Comparison of ENCODE assay signal across 28 cellular contexts in genomic region chr14:88948199-88948598, GRCh38.
"Had no signal": no experiment of that assay in that cellular context is flagged by ENCODE, and none has a peak within 500 bp of the region (broad histone marks: within the 10 kb centered on the region; RNA-seq: fewer than 3 reads in every experiment).

No MANE protein-coding gene starts in this region.

- DNase-seq: activated B cell treated with CpG ODN at 0.5 μM for 24 hours; activated CD4-positive, alpha-beta T cell treated with anti-CD3 and anti-CD28 coated beads for 48 hours; activated CD4-positive, alpha-beta T cell treated with anti-CD3 and anti-CD28 coated beads, Interleukin-2, amount 50 U/mL, for 1 hour; activated CD4-positive, alpha-beta T cell treated with anti-CD3 and anti-CD28 coated beads, Interleukin-2, amount 50 U/mL, for 48 hours; activated CD8-positive, alpha-beta memory T cell treated with anti-CD3 and anti-CD28 coated beads for 24 hours; activated CD8-positive, alpha-beta T cell treated with anti-CD3 and anti-CD28 coated beads for 36 hours; activated effector memory CD4-positive, alpha-beta T cell treated with Interleukin-2 at 50 U/mL for 16 hours; activated gamma-delta T cell treated with Interleukin-2 at 50 U/mL for 16 hours; activated naive CD4-positive, alpha-beta T cell treated with anti-CD3 and anti-CD28 coated beads for 36 hours; activated naive CD8-positive, alpha-beta T cell treated with anti-CD3 and anti-CD28 coated beads for 36 hours; activated naive CD8-positive, alpha-beta T cell treated with anti-CD3 and anti-CD28 coated beads, Interleukin-2, amount 50 U/mL, for 24 hours; activated T-cell treated with anti-CD3 and anti-CD28 coated beads, Interleukin-2, amount 50 U/mL, for 4 hours; adrenal gland; colonic mucosa; effector CD8-positive, alpha-beta T cell; esophagus squamous epithelium; foreskin keratinocyte; gastrocnemius medialis; glutamatergic neuron; heart left ventricle; T-helper 1 cell; T-helper 17 cell; T1000; WERI-Rb-1 had no signal

- H3K9me3 ChIP-seq: adrenal gland, ascending aorta, colonic mucosa, gastrocnemius medialis had no signal

- H3K27ac ChIP-seq: adrenal gland, ascending aorta, colonic mucosa, epithelial cell of prostate, esophagus squamous epithelium, foreskin keratinocyte, gastrocnemius medialis, heart left ventricle, WERI-Rb-1 had no signal

- H3K4me1 ChIP-seq: adrenal gland, ascending aorta, colonic mucosa, esophagus squamous epithelium, foreskin keratinocyte, gastrocnemius medialis, heart left ventricle had no signal

- H3K36me3 ChIP-seq: adrenal gland, ascending aorta, colonic mucosa, esophagus squamous epithelium, gastrocnemius medialis, heart left ventricle, WERI-Rb-1 had no signal

- ATAC-seq: activated CD4-positive, CD25-positive, alpha-beta regulatory T cell treated with anti-CD3 and anti-CD28 coated beads, Interleukin-2, amount 50 U/mL, for 24 hours; activated CD8-positive, alpha-beta T cell treated with anti-CD3 and anti-CD28 coated beads for 36 hours; activated naive CD8-positive, alpha-beta T cell treated with anti-CD3 and anti-CD28 coated beads, Interleukin-2, amount 50 U/mL, for 24 hours; activated T-cell treated with anti-CD3 and anti-CD28 coated beads, Interleukin-2, amount 50 U/mL, for 4 hours; activated T-helper 17 cell treated with anti-CD3 and anti-CD28 coated beads, Interleukin-2, amount 50 U/mL, for 72 hours; foreskin keratinocyte; gastrocnemius medialis; heart left ventricle; T-helper 17 cell had no signal

- H3K27me3 ChIP-seq: ascending aorta, colonic mucosa, gastrocnemius medialis had no signal

- H3K4me3 ChIP-seq: adrenal gland, ascending aorta, colonic mucosa, esophagus squamous epithelium, gastrocnemius medialis, heart left ventricle had no signal
